ENCODE assay signal across 18 cellular contexts in the genomic region with DNA sequence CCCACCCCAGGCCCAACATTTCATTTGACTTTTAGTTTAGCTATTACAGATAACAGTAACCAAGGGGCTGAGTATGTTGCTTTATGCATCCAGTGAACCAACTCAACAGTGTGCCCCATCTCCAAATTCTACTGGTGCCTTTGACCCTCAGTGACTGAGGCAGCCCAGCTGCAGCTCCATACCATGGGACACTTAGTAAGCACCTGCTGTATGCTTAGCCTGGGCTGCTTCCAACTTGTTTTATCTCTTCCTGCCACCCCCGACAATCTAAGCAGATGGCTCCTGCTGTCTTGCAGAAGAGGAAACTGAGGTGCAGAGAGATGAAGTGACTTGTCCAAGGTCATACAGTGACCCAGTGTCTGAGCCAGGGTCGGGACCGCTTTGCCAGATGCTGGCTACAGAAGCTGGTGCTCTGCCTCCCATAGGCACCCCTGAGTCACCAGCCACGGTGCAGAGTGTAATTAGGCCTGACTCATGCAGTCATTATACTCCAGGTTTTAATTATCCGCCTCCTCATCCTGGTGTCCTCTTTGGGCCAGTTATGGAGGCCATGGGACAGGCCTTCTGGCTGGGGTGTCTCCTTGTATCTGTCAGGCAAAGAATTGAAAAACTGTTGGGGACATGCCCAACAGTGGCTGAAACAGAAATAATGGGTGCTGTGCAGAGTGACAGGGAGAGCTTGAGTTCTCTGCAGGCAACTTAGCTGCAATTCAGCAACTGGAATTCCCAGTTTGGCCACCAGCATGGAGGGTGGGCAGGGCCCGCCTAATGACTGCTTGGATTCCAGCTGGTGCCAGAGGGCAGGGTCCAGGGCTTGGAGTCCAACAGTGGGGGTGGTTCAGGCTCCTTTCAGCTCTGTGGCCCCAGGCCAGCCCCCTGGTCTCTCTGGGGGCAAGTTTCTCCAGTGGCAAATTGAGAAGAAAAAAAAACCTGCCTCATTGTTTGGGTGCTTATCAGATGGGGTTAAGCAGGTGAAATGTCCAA. TPM values are rescaled to one million over a fixed set of nuclear protein-coding genes. Genes with fewer than 3 reads are reported as not detected.
"Had no signal": no experiment of that assay in that cellular context is flagged by ENCODE, and none has a peak within 500 bp of the region (broad histone marks: within the 10 kb centered on the region; RNA-seq: fewer than 3 reads in every experiment).

No MANE protein-coding gene starts in this region.

- H3K4me1 Mint-ChIP-seq: activated CD4-positive, alpha-beta memory T cell treated with anti-CD3 and anti-CD28 coated beads, Interleukin-2, amount 10 ng/mL, durations not matched to agents 7 days and 5 days; activated CD4-positive, alpha-beta T cell treated with anti-CD3 and anti-CD28 coated beads for 36 hours; activated naive CD8-positive, alpha-beta T cell treated with anti-CD3 and anti-CD28 coated beads, Interleukin-2, amount 10 ng/mL, durations not matched to agents 7 days and 5 days; memory B cell had no signal

- FAIRE-seq: islet of Langerhans had no signal

- H3K27me3 Mint-ChIP-seq: activated CD4-positive, alpha-beta memory T cell treated with anti-CD3 and anti-CD28 coated beads, Interleukin-2, amount 10 ng/mL, durations not matched to agents 7 days and 5 days had no signal

- H3K36me3 ChIP-seq: esophagus muscularis mucosa, heart left ventricle, left lung, suprapubic skin had no signal

- H3K4me3 Mint-ChIP-seq: activated CD4-positive, alpha-beta memory T cell treated with anti-CD3 and anti-CD28 coated beads, Interleukin-2, amount 10 ng/mL, durations not matched to agents 7 days and 5 days; activated CD4-positive, alpha-beta T cell treated with anti-CD3 and anti-CD28 coated beads for 36 hours; activated naive CD8-positive, alpha-beta T cell treated with anti-CD3 and anti-CD28 coated beads, Interleukin-2, amount 10 ng/mL, durations not matched to agents 7 days and 5 days; memory B cell; nephron had no signal

- ATAC-seq: activated CD4-positive, alpha-beta T cell treated with anti-CD3 and anti-CD28 coated beads for 36 hours; heart left ventricle; left lung; stimulated activated naive CD8-positive, alpha-beta T cell treated with anti-CD3 and anti-CD28 coated beads, Interleukin-15, Interleukin-2, amounts not matched to agents 100 U/mL and 50 U/mL, for 24 hours had no signal

- H3K4me1 ChIP-seq: esophagus muscularis mucosa, heart left ventricle, left lung, suprapubic skin had no signal

- H3K27ac Mint-ChIP-seq: activated CD4-positive, alpha-beta memory T cell treated with anti-CD3 and anti-CD28 coated beads, Interleukin-2, amount 10 ng/mL, durations not matched to agents 7 days and 5 days; activated CD4-positive, alpha-beta T cell treated with anti-CD3 and anti-CD28 coated beads for 36 hours; activated naive CD8-positive, alpha-beta T cell treated with anti-CD3 and anti-CD28 coated beads, Interleukin-2, amount 10 ng/mL, durations not matched to agents 7 days and 5 days; memory B cell; nephron had no signal

- H3K36me3 Mint-ChIP-seq: activated naive CD8-positive, alpha-beta T cell treated with anti-CD3 and anti-CD28 coated beads, Interleukin-2, amount 10 ng/mL, durations not matched to agents 7 days and 5 days; memory B cell had no signal

- H3K9me3 Mint-ChIP-seq: activated CD4-positive, alpha-beta memory T cell treated with anti-CD3 and anti-CD28 coated beads, Interleukin-2, amount 10 ng/mL, durations not matched to agents 7 days and 5 days; activated naive CD8-positive, alpha-beta T cell treated with anti-CD3 and anti-CD28 coated beads, Interleukin-2, amount 10 ng/mL, durations not matched to agents 7 days and 5 days; memory B cell; nephron had no signal

- H3K4me3 ChIP-seq: esophagus muscularis mucosa, heart left ventricle, left lung, suprapubic skin had no signal

- H3K9me3 ChIP-seq: esophagus muscularis mucosa, heart left ventricle, left lung, suprapubic skin had no signal

- H3K27ac ChIP-seq: esophagus muscularis mucosa, heart left ventricle, left lung, suprapubic skin had no signal

- DNase-seq: activated CD4-positive, alpha-beta memory T cell treated with anti-CD3 and anti-CD28 coated beads, Interleukin-2, amount 10 ng/mL, durations not matched to agents 7 days and 5 days; activated CD4-positive, alpha-beta T cell treated with anti-CD3 and anti-CD28 coated beads for 36 hours; activated gamma-delta T cell treated with Interleukin-2 at 50 U/mL for 16 hours; activated naive CD8-positive, alpha-beta T cell treated with anti-CD3 and anti-CD28 coated beads, Interleukin-2, amount 10 ng/mL, durations not matched to agents 7 days and 5 days; activated T-cell treated with anti-CD3 and anti-CD28 coated beads, Interleukin-2, amount 50 U/mL, for 48 hours; anterior cingulate cortex; foreskin melanocyte; stimulated activated CD4-positive, alpha-beta T cell treated with anti-CD3 and anti-CD28 coated beads, Interleukin-4, amount 100 ng/mL, for 1 hour; stimulated activated CD8-positive, alpha-beta memory T cell treated with anti-CD3 and anti-CD28 coated beads, Interleukin-4, amount 100 ng/mL, for 48 hours; stimulated activated naive CD8-positive, alpha-beta T cell treated with anti-CD3 and anti-CD28 coated beads, Interleukin-15, Interleukin-2, amounts not matched to agents 100 U/mL and 50 U/mL, for 24 hours had no signal

RNA-seq across cellular contexts. Expression of a gene that starts 8.2 kb away (rescaled TPM):
- total RNA-seq: activated CD4-positive, alpha-beta T cell treated with anti-CD3 and anti-CD28 coated beads for 36 hours; activated naive CD8-positive, alpha-beta T cell treated with anti-CD3 and anti-CD28 coated beads, Interleukin-2, amount 10 ng/mL, durations not matched to agents 7 days and 5 days; dermis microvascular lymphatic vessel endothelial cell; esophagus muscularis mucosa; suprapubic skin had no signal
- polyA plus RNA-seq: heart left ventricle had no signal

RNA-seq across cellular contexts. Expression of a gene that starts 20.6 kb away (rescaled TPM):
- total RNA-seq: activated CD4-positive, alpha-beta T cell treated with anti-CD3 and anti-CD28 coated beads for 36 hours; activated naive CD8-positive, alpha-beta T cell treated with anti-CD3 and anti-CD28 coated beads, Interleukin-2, amount 10 ng/mL, durations not matched to agents 7 days and 5 days; dermis microvascular lymphatic vessel endothelial cell had no signal
